17 cellular contexts compared by ENCODE assay signal in the genomic region with DNA sequence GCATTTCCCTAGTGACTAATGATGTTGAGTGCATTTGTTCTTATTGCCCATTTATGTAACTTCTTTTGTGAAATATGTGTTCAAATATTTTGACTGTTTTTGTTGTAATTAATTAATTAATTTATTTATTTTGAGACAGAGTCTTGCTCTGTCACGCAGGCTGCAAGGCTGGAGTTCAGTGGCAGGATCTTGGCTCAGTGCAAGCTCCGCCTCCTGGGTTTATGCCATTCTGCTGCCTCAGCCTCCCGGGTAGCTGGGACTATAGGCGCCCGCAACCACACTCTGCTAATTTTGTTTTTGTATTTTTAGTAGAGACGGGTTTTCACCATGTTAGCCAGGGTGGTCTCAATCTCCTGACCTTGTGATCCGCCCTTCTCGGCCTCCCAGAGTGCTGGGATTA.
DNase-seq lines count a peak whose midpoint lies in the region; ATAC-seq, FAIRE-seq and TF ChIP-seq lines count a peak whose summit lies in the region.
"Had no signal": no experiment of that assay in that cellular context is flagged by ENCODE, and none has a peak within 500 bp of the region (broad histone marks: within the 10 kb centered on the region; RNA-seq: fewer than 3 reads in every experiment).

No MANE protein-coding gene starts in this region.

- H3K27me3 ChIP-seq in Karpas-422 (ENCODE audit: low read length) = no peaks in the 10 kb centered on the region
- H3K27me3 ChIP-seq in GM12878 (replicated peaks in 1 of 2; ENCODE audit: control insufficient read depth in 2 of 2, insufficient read depth in 2 of 2, low read length in 1 of 2) = no peaks in the 10 kb centered on the region

- H3K27ac ChIP-seq in Karpas-422 (ENCODE audit: low read length) = peak overlapping the region; percentile 97
- no peak overlapping the region for H3K27ac ChIP-seq in GM12878 (ENCODE audit: control insufficient read depth, insufficient read depth)
- H3K27ac ChIP-seq: C4-2B, HL-60 had no signal

- H3K79me2 ChIP-seq in Karpas-422 (ENCODE audit: low read length) (peaks cover 59% of the 10 kb centered on the region), GM12878 (ENCODE audit: control insufficient read depth, insufficient read depth, low read length) (no peaks in the 10 kb centered on the region)

- H3K36me3 ChIP-seq in Karpas-422 (ENCODE audit: insufficient read depth, low read length) (peaks cover 14% of the 10 kb centered on the region; the same call in 1 of the 2 replicates), GM12878 (ENCODE audit: control insufficient read depth in 2 of 2, insufficient read depth in 2 of 2, low read length in 1 of 2) (peaks cover 0 to 4% of the 10 kb centered on the region in 2 experiments; a peak in 1 of 4 replicates)
- H3K36me3 ChIP-seq: HAP-1 had no signal

- RAD21 ChIA-PET in GM12878 (lab: Charles Lee; ENCODE audit: unreplicated experiment) = no interaction called here

- SMC1A ChIA-PET in GM12878 (lab: Charles Lee; ENCODE audit: uncharacterized antibody, unreplicated experiment) = interaction anchor here (0.6 to 1.2 kb wide), 5 partner anchors 9 to 319 kb away, joined by 3 to 4 read pairs (median 3); no protein-coding TSS in a partner anchor

- H3K4me2 ChIP-seq in Karpas-422 (ENCODE audit: low read depth, low read length, poor library complexity, severe bottlenecking) = peak overlapping the region; percentile 70
- no peak overlapping the region for H3K4me2 ChIP-seq in GM12878 (ENCODE audit: control insufficient read depth, insufficient read depth)

- WGBS in GM12878 (ENCODE audit: insufficient coverage, insufficient replicate concordance, low lambda C conversion rate, missing lambda C conversion rate) = 60% methylated on average over 8 of the region's 8 CpGs

- in situ Hi-C loops in GM12878 (cut with MboI) = no loop called here

- H3K4me3 ChIP-seq in Karpas-422 (ENCODE audit: low read length) (peak overlapping the region; percentile 47), GM12878 (no peak overlapping the region)
- H3K4me3 ChIP-seq: HAP-1 had no signal

- H3K9ac ChIP-seq in Karpas-422 (ENCODE audit: low read length) (peak overlapping the region; percentile 56), GM12878 (ENCODE audit: control insufficient read depth, insufficient read depth, low read length) (no peak overlapping the region)

- TF ChIP-seq POLR2A in GM12878 (IDR thresholded peaks at IDR 0.05; ENCODE audit: low read depth, low read length) = no peak

- no TSS peak for BruUV-seq in GM12878 (replicated peaks; lab: Mats Ljungman, UMichigan)

- DNase-seq in Karpas-422 (no peak), GM12878 (ENCODE audit: low read depth, low spot score) (no peak), midbrain (lab: John Stamatoyannopoulos, UW) (peak; percentile 2), AG08396 (ENCODE audit: low spot score) (no peak), cerebellar nuclear complex (lab: John Stamatoyannopoulos, UW) (no peak)
- DNase-seq: AML-193; Caco-2; CD4-positive, alpha-beta T cell; GDM1 had no signal

- ATAC-seq in GM18502 (IDR thresholded peaks at IDR 0.05; ENCODE audit: poor library complexity, unreplicated experiment) = peak; percentile 42
- no peak for ATAC-seq in GM12878
- no peak for ATAC-seq in activated CD4-positive, CD25-positive, alpha-beta regulatory T cell treated with anti-CD3 and anti-CD28 coated beads, Interleukin-2, amount 50 U/mL, for 24 hours

- TF ChIP-seq EP300 in GM12878 (IDR thresholded peaks at IDR 0.05; ENCODE audit: borderline replicate concordance in 1 of 2, control insufficient read depth in 1 of 2, low read depth in 2 of 2, low read length in 2 of 2) = no peak

- CTCF ChIA-PET in GM12878 (lab: Yijun Ruan, JAX) = interaction anchor here (2.5 kb wide), 1 partner anchor 9 kb away, joined by 10 read pairs; no protein-coding TSS in a partner anchor

- intact Hi-C loops in GM12878 (cut with micrococcal nuclease; ENCODE audit: unreplicated experiment) = no loop called here

- TF ChIP-seq RAD21 in GM12878 (IDR thresholded peaks at IDR 0.05; ENCODE audit: insufficient read depth, low read depth, low read length) = no peak

- no peak overlapping the region for H2AFZ ChIP-seq in Karpas-422 (ENCODE audit: low read length)
- peak overlapping the region; percentile 4; the same call in 1 of the 2 replicates for H2AFZ ChIP-seq in GM12878 (ENCODE audit: control insufficient read depth, low read depth, low read length)

- H3K9me3 ChIP-seq in Karpas-422 (ENCODE audit: low read length) = no peaks in the 10 kb centered on the region
- no peaks in the 10 kb centered on the region; the same call in 1 of the 3 replicates for H3K9me3 ChIP-seq in GM12878 (replicated peaks; ENCODE audit: control insufficient read depth, insufficient read depth, low read length)
- H3K9me3 ChIP-seq: Caco-2, HAP-1 had no signal

- FAIRE-seq in GM12878 (lab: Jason Lieb, UNC) = no peak
- FAIRE-seq: D721Med, GM19239, H1 had no signal

- peaks cover 90% of the 10 kb centered on the region for H3K4me1 ChIP-seq in Karpas-422 (ENCODE audit: low read length)
- H3K4me1 ChIP-seq in GM12878 (ENCODE audit: control insufficient read depth, insufficient read depth, low read length) = no peaks in the 10 kb centered on the region
- H3K4me1 ChIP-seq: Caco-2 had no signal

- POLR2A ChIA-PET in GM12878 (lab: Charles Lee) = no interaction called here

- TF ChIP-seq CTCF in GM12878 (IDR thresholded peaks at IDR 0.05 in 2 of 3, conservative IDR thresholded peaks at IDR 0.05 in 1 of 3; ENCODE audit: control insufficient read depth in 2 of 3, extremely low read depth in 1 of 3, insufficient read depth in 1 of 3, low read depth in 3 of 3, low read length in 3 of 3) = no peak

- no peaks in the 10 kb centered on the region for H3K9me2 ChIP-seq in Karpas-422 (replicated peaks; ENCODE audit: insufficient read depth, low read length)

- no peaks in the 10 kb centered on the region for H4K20me1 ChIP-seq in Karpas-422 (ENCODE audit: insufficient read depth, low read depth, low read length)
- H4K20me1 ChIP-seq in GM12878 (ENCODE audit: control insufficient read depth, insufficient read depth) = no peaks in the 10 kb centered on the region

TF ChIP-seq in GM12878, 131 proteins besides CTCF, POLR2A, EP300 and RAD21 (continues in another document):
- TF ChIP-seq TCF3 (IDR thresholded peaks at IDR 0.05; ENCODE audit: borderline replicate concordance, insufficient read depth, low read depth, low read length) (no peak), JUND (IDR thresholded peaks at IDR 0.05; ENCODE audit: low read depth, low read length) (no peak), CHD2 (IDR thresholded peaks at IDR 0.05; ENCODE audit: borderline replicate concordance, low read depth, low read length) (no peak), NKRF (conservative IDR thresholded peaks at IDR 0.05) (no peak), ZNF687 (IDR thresholded peaks at IDR 0.05) (no peak), NFIC (IDR thresholded peaks at IDR 0.05; ENCODE audit: low read depth, low read length) (no peak), NFXL1 (IDR thresholded peaks at IDR 0.05; ENCODE audit: borderline replicate concordance) (no peak), SMC3 (IDR thresholded peaks at IDR 0.05; ENCODE audit: borderline replicate concordance, low read length) (no peak), RFX5 (IDR thresholded peaks at IDR 0.05; ENCODE audit: low read depth, low read length) (no peak), LARP7 (IDR thresholded peaks at IDR 0.05) (no peak)
